Comparison of ENCODE assay signal across 7 cellular contexts in genomic region chr2:232418466-232419244, GRCh38. TPM values are rescaled to one million over a fixed set of nuclear protein-coding genes. Genes with fewer than 3 reads are reported as not detected.
DNase-seq lines count a peak whose midpoint lies in the region; ATAC-seq and TF ChIP-seq lines count a peak whose summit lies in the region.

No MANE protein-coding gene starts in this region.

- CTCF ChIA-PET in Panc1 (lab: Charles Lee), result interaction anchor here (0.6 kb wide), 1 partner anchor 304 kb away, joined by 3 read pairs; no protein-coding TSS in a partner anchor

- H3K4me1 ChIP-seq in H9 (ENCODE audit: insufficient read depth, low read length), result peaks cover 2% of the 10 kb centered on the region; the same call in 1 of the 2 replicates
- peaks cover 5% of the 10 kb centered on the region; the same call in 1 of the 2 replicates for H3K4me1 ChIP-seq in Panc1 (ENCODE audit: control insufficient read depth, insufficient read depth, low read length)
- H3K4me1 ChIP-seq in fibroblast of lung (ENCODE audit: control insufficient read depth, extremely low read depth, insufficient read depth, low read length), result no peaks in the 10 kb centered on the region

- no peak overlapping the region for H3K27ac ChIP-seq in H9 (ENCODE audit: insufficient read length, low read depth, low read length)
- peak overlapping the region; percentile 68 for H3K27ac ChIP-seq in Panc1 (ENCODE audit: low read length)
- H3K27ac ChIP-seq in fibroblast of lung (ENCODE audit: insufficient read depth, low read length), result no peak overlapping the region

- no peak overlapping the region for H2BK12ac ChIP-seq in H9 (ENCODE audit: insufficient read length, low read depth, low read length)

- H3K27me3 ChIP-seq in H9 (ENCODE audit: insufficient read depth, low read length), result peaks cover 28% of the 10 kb centered on the region; the same call in 1 of the 2 replicates
- H3K27me3 ChIP-seq in Panc1 (ENCODE audit: control insufficient read depth, insufficient read depth, low read length), result peaks cover 3% of the 10 kb centered on the region; the same call in 1 of the 2 replicates
- H3K27me3 ChIP-seq in fibroblast of lung (ENCODE audit: control insufficient read depth, insufficient read depth, low read length), result peaks cover 48% of the 10 kb centered on the region

- H2BK15ac ChIP-seq in H9 (ENCODE audit: low read depth, low read length), result no peak overlapping the region

- POLR2A ChIA-PET in Panc1 (lab: Charles Lee), result interaction anchor here (0.6 kb wide), 1 partner anchor 11 kb away, joined by 5 read pairs; no protein-coding TSS in a partner anchor

- peaks cover 23% of the 10 kb centered on the region for H3K23me2 ChIP-seq in H9 (ENCODE audit: insufficient read length, low read depth, low read length, poor library complexity, severe bottlenecking)

- peaks cover 56% of the 10 kb centered on the region for H3K27me3 Mint-ChIP-seq in H9 (ENCODE audit: low read depth)

- no peaks in the 10 kb centered on the region for H3K36me3 ChIP-seq in Panc1 (ENCODE audit: control insufficient read depth, insufficient read depth, low read length)
- H3K36me3 ChIP-seq in fibroblast of lung (ENCODE audit: control insufficient read depth, insufficient read depth, low read length), result no peaks in the 10 kb centered on the region

- H3K9me3 ChIP-seq in H9 (ENCODE audit: control insufficient read depth, low read depth, low read length) (no peaks in the 10 kb centered on the region), Panc1 (ENCODE audit: control insufficient read depth, insufficient read depth, low read depth, low read length) (no peaks in the 10 kb centered on the region), fibroblast of lung (ENCODE audit: control insufficient read depth, insufficient read depth, low read depth, low read length) (no peaks in the 10 kb centered on the region)

- H3K9me3 Mint-ChIP-seq in H9, result peaks cover 14% of the 10 kb centered on the region in 2 experiments

- H3K23ac ChIP-seq in H9 (ENCODE audit: insufficient read length, low read depth, low read length), result no peak overlapping the region

- no peak overlapping the region for H2AK5ac ChIP-seq in H9 (ENCODE audit: insufficient read length, low read length)

- no peak overlapping the region for H4K5ac ChIP-seq in H9 (ENCODE audit: insufficient read length, low read depth, low read length)

- BruUV-seq in Panc1 (replicated peaks; lab: Mats Ljungman, UMichigan), result no TSS peak

- H3K4ac ChIP-seq in H9 (ENCODE audit: low read depth, low read length), result no peak overlapping the region

- no peak for TF ChIP-seq CTCF in H9 (conservative IDR thresholded peaks at IDR 0.05)
- TF ChIP-seq CTCF in Panc1 (IDR thresholded peaks at IDR 0.05), result no peak
- TF ChIP-seq CTCF in fibroblast of lung (conservative IDR thresholded peaks at IDR 0.05 in 1 of 2, IDR thresholded peaks at IDR 0.05 in 1 of 2; ENCODE audit: low read depth in 1 of 2, low read length in 2 of 2), result no peak

- H4K20me1 ChIP-seq in H9 (ENCODE audit: control insufficient read depth, insufficient read depth, insufficient read length), result peaks cover 7% of the 10 kb centered on the region
- no peaks in the 10 kb centered on the region for H4K20me1 ChIP-seq in fibroblast of lung (ENCODE audit: control insufficient read depth, extremely low read depth, insufficient read depth, low read length)

- H3K56ac ChIP-seq in H9 (ENCODE audit: insufficient read length, low read depth, low read length), result no peak overlapping the region

- intact Hi-C loops in Panc1 (cut with micrococcal nuclease; ENCODE audit: unreplicated experiment), result no loop called here

- ATAC-seq in Panc1 (peak; percentile 67), HG03159 (IDR thresholded peaks at IDR 0.05; ENCODE audit: unreplicated experiment) (no peak)

- in situ Hi-C loops in Panc1 (cut with HindIII; ENCODE audit: low pct_unique_long_range_greater_than_20kb, low sequenced_read_pairs), result no loop called here

- no peak overlapping the region for H4K91ac ChIP-seq in H9 (ENCODE audit: insufficient read length, low read depth, low read length)

- no peak overlapping the region for H2BK20ac ChIP-seq in H9 (ENCODE audit: low read depth, low read length, poor library complexity, severe bottlenecking)

- H3K4me2 ChIP-seq in H9 (ENCODE audit: insufficient read depth, insufficient read length, low read length) (peak overlapping the region; percentile 81), fibroblast of lung (ENCODE audit: extremely low read depth, insufficient read depth, low read length) (peak overlapping the region; percentile 35)

- H3K27ac Mint-ChIP-seq in H9, result peak overlapping the region in 1 of 3 experiments; percentile 15; a peak in 1 of 7 replicates

- H2BK120ac ChIP-seq in H9 (ENCODE audit: low read depth, low read length, poor library complexity, severe bottlenecking), result no peak overlapping the region

- WGBS in H9 (ENCODE audit: extremely low coverage, insufficient read length, low lambda C conversion rate), result no CpG with 5 or more reads among the region's 49 CpGs

- H3K79me1 ChIP-seq in H9 (ENCODE audit: insufficient read depth, low read depth, low read length, poor library complexity, severe bottlenecking), result no peaks in the 10 kb centered on the region

- peaks cover 9 to 75% (median 46%) of the 10 kb centered on the region in 3 experiments for H3K36me3 Mint-ChIP-seq in H9 (ENCODE audit: insufficient read depth in 1 of 3, low read depth in 3 of 3)

- peak overlapping the region; percentile 83 to 84 for H3K4me3 Mint-ChIP-seq in H9

- H3T11ph ChIP-seq in H9 (ENCODE audit: low read length), result no peak overlapping the region

- H3K18ac ChIP-seq in H9 (ENCODE audit: insufficient read length, low read depth, low read length), result peak overlapping the region; percentile 5

- no peak overlapping the region for H2BK5ac ChIP-seq in H9 (ENCODE audit: insufficient read length, low read length)

- peak overlapping the region; percentile 81 for H3K14ac ChIP-seq in H9 (ENCODE audit: insufficient read depth, low read length)

- no peak overlapping the region for H2AFZ ChIP-seq in H9 (ENCODE audit: low read length)
- H2AFZ ChIP-seq in fibroblast of lung (ENCODE audit: low read length), result no peak overlapping the region

- H3K9ac ChIP-seq in H9 (ENCODE audit: extremely low read depth, insufficient read length, low read length) (no peak overlapping the region), fibroblast of lung (ENCODE audit: insufficient read depth, low read length) (no peak overlapping the region)

- H3K4me3 ChIP-seq in Panc1 (ENCODE audit: low read depth in 2 of 2, low read length in 2 of 2) (peak overlapping the region; percentile 43), fibroblast of lung (replicated peaks in 1 of 4; ENCODE audit: control extremely low read depth in 1 of 4, insufficient read depth in 1 of 4, low read depth in 3 of 4, low read length in 4 of 4) (no peak overlapping the region), skeletal muscle cell (ENCODE audit: low read depth, low read length) (peak overlapping the region; percentile 18)

- no peak overlapping the region for H4K8ac ChIP-seq in H9 (replicated peaks; ENCODE audit: insufficient read length, low read depth, low read length)

- DNase-seq in H9 (no peak), Panc1 (ENCODE audit: low read depth, low spot score) (no peak), fibroblast of lung (ENCODE audit: low read depth in 2 of 2) (peak; percentile 5 to 51), skeletal muscle cell (ENCODE audit: low read depth) (no peak), OCI-M1 (lab: John Stamatoyannopoulos, UW) (no peak), RPMI8226 (no peak)

- H3K79me2 ChIP-seq in H9 (ENCODE audit: insufficient read depth, low read length) (no peaks in the 10 kb centered on the region), fibroblast of lung (ENCODE audit: control insufficient read depth, insufficient read depth, low read length) (no peaks in the 10 kb centered on the region)

- H3K4me1 Mint-ChIP-seq in H9, result peaks cover 33% of the 10 kb centered on the region in 2 experiments

RNA-seq across cellular contexts. Expression of gene ALPG, which starts 12.0 kb away (rescaled TPM):
- total RNA-seq in H9 (2021), result 1.3 and 1.4 TPM in 2 replicates
- 65.3 TPM for total RNA-seq in Panc1 (2021; ENCODE audit: unreplicated experiment)
- 236 TPM for polyA plus RNA-seq in Panc1 (2012; ENCODE audit: insufficient read length)
- not detected in 2 replicates for total RNA-seq in fibroblast of lung
- polyA plus RNA-seq in fibroblast of lung, result not detected in 2 replicates
- polyA plus RNA-seq in fibroblast of lung (2012), result not detected in 2 replicates
- polyA minus RNA-seq in fibroblast of lung (ENCODE audit: low replicate concordance), result not detected in 2 replicates

RNA-seq across cellular contexts. Expression of gene ALPI, which starts 37.3 kb away (rescaled TPM):
- total RNA-seq in H9 (2021) (not detected in 2 replicates), Panc1 (2021; ENCODE audit: unreplicated experiment) (not detected), fibroblast of lung (not detected in 2 replicates)
- 0.19 TPM for polyA plus RNA-seq in Panc1 (2012; ENCODE audit: insufficient read length)
- polyA plus RNA-seq in fibroblast of lung, result not detected in 2 replicates
- not detected in 2 replicates for polyA plus RNA-seq in fibroblast of lung (2012)
- not detected in 2 replicates for polyA minus RNA-seq in fibroblast of lung (ENCODE audit: low replicate concordance)

RNA-seq across cellular contexts. Expression of gene ALPP, which starts 40.1 kb away (rescaled TPM):
- total RNA-seq in H9 (2021) (0.15 and 0.20 TPM in 2 replicates), Panc1 (2021; ENCODE audit: unreplicated experiment) (7.3 TPM), fibroblast of lung (not detected in 2 replicates)
- polyA plus RNA-seq in Panc1 (2012; ENCODE audit: insufficient read length), result 13.0 TPM
- polyA plus RNA-seq in fibroblast of lung, result not detected in 2 replicates
- polyA plus RNA-seq in fibroblast of lung (2012), result not detected in 2 replicates
- polyA minus RNA-seq in fibroblast of lung (ENCODE audit: low replicate concordance), result not detected in 2 replicates

Comparison
In these comparisons a context has a peak if more than half of its experiments do, and no peak if none do; other contexts are left out.
1. DNase-seq: peak in fibroblast of lung (2 of 2); none in H9 (single experiment), Panc1 (single experiment), skeletal muscle cell (single experiment), OCI-M1 (single experiment) and RPMI8226 (single experiment).
2. H3K4me3 ChIP-seq: peak in Panc1 (2 of 2) and skeletal muscle cell (single experiment); none in fibroblast of lung (0 of 4).
3. RNA of gene ALPG, which starts 12.0 kb away (total RNA-seq): 65.3 TPM in Panc1 (single experiment); 1.3 to 1.4 TPM in H9 and not detected in fibroblast of lung; every median in the first group is over 10 times any median in the second.